8 cellular contexts compared by ENCODE assay signal in the genomic region with DNA sequence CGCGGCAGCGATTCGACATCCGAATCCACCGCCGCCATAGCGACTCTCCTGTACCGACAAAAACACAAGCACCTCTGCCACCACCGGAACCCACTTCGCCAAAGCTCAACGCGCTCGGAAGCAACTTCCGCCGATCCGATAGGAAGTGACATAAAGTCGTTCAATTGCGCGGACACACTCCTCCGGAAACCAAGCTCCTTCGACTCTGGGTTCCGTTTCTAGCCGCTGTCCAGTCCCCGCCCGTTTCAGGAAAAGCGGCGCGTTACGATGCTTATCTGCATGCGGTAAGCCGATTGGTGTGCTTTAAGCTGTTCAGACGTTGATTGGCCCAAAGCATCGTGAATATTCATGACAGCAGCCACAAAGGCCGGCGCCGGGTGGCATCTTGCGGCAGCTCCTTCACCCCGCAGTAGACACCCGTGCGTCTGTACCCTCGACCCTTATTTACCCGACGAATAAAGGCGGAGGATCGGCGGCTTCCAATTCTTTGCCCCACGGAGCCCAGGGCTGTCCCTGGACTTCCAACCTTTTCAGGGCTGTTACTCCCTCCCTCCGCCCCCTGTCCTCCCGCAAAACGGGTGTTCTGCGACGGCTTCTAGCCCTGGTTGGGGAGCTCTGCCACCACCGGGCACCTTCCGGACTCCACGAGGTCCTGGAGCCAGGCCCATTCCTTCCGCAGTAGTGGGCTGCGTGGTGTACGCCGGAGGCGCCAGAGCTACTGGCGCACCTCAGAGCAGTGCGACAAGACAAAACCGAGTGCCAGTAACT. TPM values are rescaled to one million over a fixed set of nuclear protein-coding genes. Genes with fewer than 3 reads are reported as not detected.
DNase-seq lines count a peak whose midpoint lies in the region; ATAC-seq and TF ChIP-seq lines count a peak whose summit lies in the region.

A gene with protein sequence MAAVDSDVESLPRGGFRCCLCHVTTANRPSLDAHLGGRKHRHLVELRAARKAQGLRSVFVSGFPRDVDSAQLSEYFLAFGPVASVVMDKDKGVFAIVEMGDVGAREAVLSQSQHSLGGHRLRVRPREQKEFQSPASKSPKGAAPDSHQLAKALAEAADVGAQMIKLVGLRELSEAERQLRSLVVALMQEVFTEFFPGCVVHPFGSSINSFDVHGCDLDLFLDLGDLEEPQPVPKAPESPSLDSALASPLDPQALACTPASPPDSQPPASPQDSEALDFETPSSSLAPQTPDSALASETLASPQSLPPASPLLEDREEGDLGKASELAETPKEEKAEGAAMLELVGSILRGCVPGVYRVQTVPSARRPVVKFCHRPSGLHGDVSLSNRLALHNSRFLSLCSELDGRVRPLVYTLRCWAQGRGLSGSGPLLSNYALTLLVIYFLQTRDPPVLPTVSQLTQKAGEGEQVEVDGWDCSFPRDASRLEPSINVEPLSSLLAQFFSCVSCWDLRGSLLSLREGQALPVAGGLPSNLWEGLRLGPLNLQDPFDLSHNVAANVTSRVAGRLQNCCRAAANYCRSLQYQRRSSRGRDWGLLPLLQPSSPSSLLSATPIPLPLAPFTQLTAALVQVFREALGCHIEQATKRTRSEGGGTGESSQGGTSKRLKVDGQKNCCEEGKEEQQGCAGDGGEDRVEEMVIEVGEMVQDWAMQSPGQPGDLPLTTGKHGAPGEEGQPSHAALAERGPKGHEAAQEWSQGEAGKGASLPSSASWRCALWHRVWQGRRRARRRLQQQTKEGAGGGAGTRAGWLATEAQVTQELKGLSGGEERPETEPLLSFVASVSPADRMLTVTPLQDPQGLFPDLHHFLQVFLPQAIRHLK (minus strand): TSS at position 76 of the 768 bp plus-strand sequence. CDS start 38 bp downstream, at position 38.

- H3K23ac ChIP-seq in trophoblast cell (ENCODE audit: low read length): no peak within 1 kb of the TSS

- H3K27ac Mint-ChIP-seq in type B pancreatic cell: peak within 1 kb of the TSS; percentile 95

- TF ChIP-seq CTCF in GM12875 (IDR thresholded peaks at IDR 0.05; ENCODE audit: borderline replicate concordance, insufficient read depth, low read depth, low read length) (0 out of 2 replicates have a peak, but pooled peaks have one; percentile 10), type B pancreatic cell (conservative IDR thresholded peaks at IDR 0.05) (no peak)

- H3K36me3 ChIP-seq in adipocyte (ENCODE audit: control insufficient read depth, insufficient read depth, low read length, severe bottlenecking) (peaks cover 52% of the 10 kb centered on the region), trophoblast cell (ENCODE audit: control insufficient read depth in 1 of 2, insufficient read depth in 2 of 2, low read length in 2 of 2) (peaks cover 29 to 46% of the 10 kb centered on the region in 2 experiments)

- H3K4me3 Mint-ChIP-seq in type B pancreatic cell: peak within 1 kb of the TSS; percentile 96

- H3K36me3 Mint-ChIP-seq in type B pancreatic cell: peaks cover 8% of the 10 kb centered on the region

- no peaks in the 10 kb centered on the region for H3K79me2 ChIP-seq in trophoblast cell (ENCODE audit: control insufficient read depth, insufficient read depth, low read length, poor library complexity)

- H3K27me3 ChIP-seq in adipocyte (replicated peaks; ENCODE audit: control insufficient read depth, insufficient read depth, low read length) (no peaks in the 10 kb centered on the region), trophoblast cell (ENCODE audit: insufficient read depth, low read length) (no peaks in the 10 kb centered on the region)

- H3K9me3 ChIP-seq in adipocyte (ENCODE audit: control insufficient read depth, low read length) (no peaks in the 10 kb centered on the region), trophoblast cell (ENCODE audit: insufficient read depth, low read depth, low read length) (peaks cover 3% of the 10 kb centered on the region)

- WGBS in trophoblast cell (ENCODE audit: extremely low coverage, insufficient coverage, insufficient read length): no CpG with 5 or more reads among the region's 64 CpGs

- peak within 1 kb of the TSS; percentile 87 for H4K8ac ChIP-seq in trophoblast cell (ENCODE audit: low read depth, low read length)

- H3K4me3 ChIP-seq in GM12875 (ENCODE audit: low read depth, low read length) (peak within 1 kb of the TSS; percentile 64), adipocyte (ENCODE audit: low read length) (peak within 1 kb of the TSS; percentile 92), trophoblast cell (ENCODE audit: low read depth, low read length) (peak within 1 kb of the TSS; percentile 88)

- peak within 1 kb of the TSS; percentile 66 for H3K18ac ChIP-seq in trophoblast cell (ENCODE audit: low read length)

- intact Hi-C loops in cardiac septum (cut with DNase I): no loop called here

- H2BK120ac ChIP-seq in trophoblast cell (ENCODE audit: insufficient read depth, low read length, poor library complexity): peak within 1 kb of the TSS; percentile 61

- H3K9me3 Mint-ChIP-seq in type B pancreatic cell: no peaks in the 10 kb centered on the region

- H4K91ac ChIP-seq in trophoblast cell (ENCODE audit: low read depth, low read length): peak within 1 kb of the TSS; percentile 65

- peaks cover 15% of the 10 kb centered on the region for H3K4me1 ChIP-seq in adipocyte (ENCODE audit: control insufficient read depth, insufficient read depth, low read length)
- peaks cover 3 to 9% of the 10 kb centered on the region in 2 experiments for H3K4me1 ChIP-seq in trophoblast cell (ENCODE audit: control insufficient read depth in 1 of 2, insufficient read depth in 2 of 2, low read length in 2 of 2)

- peaks cover 2% of the 10 kb centered on the region for H3K79me1 ChIP-seq in trophoblast cell (ENCODE audit: low read length)

- H3K27ac ChIP-seq in trophoblast cell (ENCODE audit: low read depth, low read length): peak within 1 kb of the TSS; percentile 72

- peaks cover 20% of the 10 kb centered on the region for H3K4me1 Mint-ChIP-seq in type B pancreatic cell (ENCODE audit: unreplicated experiment)

- ATAC-seq in HG02798 (IDR thresholded peaks at IDR 0.05; ENCODE audit: poor library complexity, unreplicated experiment): peak; percentile 92

- no peaks in the 10 kb centered on the region for H3K27me3 Mint-ChIP-seq in type B pancreatic cell

- no peak within 1 kb of the TSS for H2AK5ac ChIP-seq in trophoblast cell (ENCODE audit: low read length)

- peak within 1 kb of the TSS; percentile 76 for H3K14ac ChIP-seq in trophoblast cell (ENCODE audit: low read length)

- DNase-seq in NCI-H1436 (lab: John Stamatoyannopoulos, UW): peak; percentile 99
- DNase-seq in T follicular helper cell (ENCODE audit: low read depth): peak; percentile 95
- DNase-seq in adipocyte (ENCODE audit: low read depth): peak; percentile 100
- DNase-seq in cardiac septum (ENCODE audit: low spot score): peak; percentile 96
- peak; percentile 99 to 100 for DNase-seq in trophoblast cell
- peak; percentile 94 for DNase-seq in type B pancreatic cell (ENCODE audit: extremely low spot score, unreplicated experiment)

- peak within 1 kb of the TSS; percentile 85 for H4K12ac ChIP-seq in trophoblast cell (ENCODE audit: low read depth, low read length)

- peak within 1 kb of the TSS; percentile 94 for H3K9ac ChIP-seq in adipocyte (ENCODE audit: low read length)
- peak within 1 kb of the TSS; percentile 84 for H3K9ac ChIP-seq in trophoblast cell (ENCODE audit: low read length)

- H2BK12ac ChIP-seq in trophoblast cell (ENCODE audit: low read length): no peak within 1 kb of the TSS

- peak within 1 kb of the TSS; percentile 38 for H2BK5ac ChIP-seq in trophoblast cell (ENCODE audit: low read depth, low read length, poor library complexity)

- H2AFZ ChIP-seq in trophoblast cell (ENCODE audit: insufficient read depth, low read length, poor library complexity): peak within 1 kb of the TSS; percentile 73

- H3K4ac ChIP-seq in trophoblast cell (ENCODE audit: low read depth, low read length): peak within 1 kb of the TSS; percentile 50

- H3K4me2 ChIP-seq in trophoblast cell (ENCODE audit: low read length): peak within 1 kb of the TSS; percentile 81

RNA-seq across cellular contexts. Expression of the gene that starts here (rescaled TPM):
- total RNA-seq in cardiac septum: 11.7 TPM
- polyA plus RNA-seq in trophoblast cell (2013): 11.3 and 11.8 TPM in 2 replicates
- total RNA-seq in type B pancreatic cell (ENCODE audit: low replicate concordance): 15.0 and 22.1 TPM in 2 replicates

Comparison
In these comparisons a context has a peak if more than half of its experiments do, and no peak if none do; other contexts are left out.
1. Peak in every context shown above with its lines: DNase-seq, ATAC-seq, H3K4me3 ChIP-seq and H3K27ac ChIP-seq.